2 cellular contexts compared by ENCODE assay signal in genomic region chr6:137915778-137916177, GRCh38.
A peak's percentile ranks its signal among the peaks of the same experiment; 100 is the strongest.
TF ChIP-seq lines count a peak whose summit lies in the region.

No MANE protein-coding gene starts in this region.

TF ChIP-seq in K562, 482 proteins besides CTCF, POLR2A, EP300 and RAD21 (continues in another document):
- TF ChIP-seq SMAD4 (CRISPR knock-in tag; conservative IDR thresholded peaks at IDR 0.05) (0 out of 2 replicates have a peak, but pooled peaks have one; percentile 24), MTF1 (CRISPR knock-in tag; IDR thresholded peaks at IDR 0.05; ENCODE audit: borderline replicate concordance) (no peak), CXXC5 (CRISPR knock-in tag; IDR thresholded peaks at IDR 0.05) (peak; percentile 41; the same call in 1 of the 2 replicates), ILK (tag; IDR thresholded peaks at IDR 0.05; ENCODE audit: borderline replicate concordance, low read depth) (no peak), NR2C1 (IDR thresholded peaks at IDR 0.05) (no peak), NR2C1 (tag; IDR thresholded peaks at IDR 0.05) (0 out of 2 replicates have a peak, but pooled peaks have one; percentile 10), KAT7 (CRISPR knock-in tag; IDR thresholded peaks at IDR 0.05; ENCODE audit: borderline replicate concordance) (no peak), SMAD1 (IDR thresholded peaks at IDR 0.05; ENCODE audit: low read depth, low read length, partially characterized antibody) (no peak), ZNF175 (CRISPR knock-in tag; IDR thresholded peaks at IDR 0.05; ENCODE audit: low read depth) (peak; percentile 83; the same call in 1 of the 2 replicates), TCFL5 (CRISPR knock-in tag; conservative IDR thresholded peaks at IDR 0.05) (0 out of 2 replicates have a peak, but pooled peaks have one; percentile 34), GABPA (tag; conservative IDR thresholded peaks at IDR 0.05; ENCODE audit: low read depth) (0 out of 2 replicates have a peak, but pooled peaks have one; percentile 0)
- TF ChIP-seq, protein P1, sequence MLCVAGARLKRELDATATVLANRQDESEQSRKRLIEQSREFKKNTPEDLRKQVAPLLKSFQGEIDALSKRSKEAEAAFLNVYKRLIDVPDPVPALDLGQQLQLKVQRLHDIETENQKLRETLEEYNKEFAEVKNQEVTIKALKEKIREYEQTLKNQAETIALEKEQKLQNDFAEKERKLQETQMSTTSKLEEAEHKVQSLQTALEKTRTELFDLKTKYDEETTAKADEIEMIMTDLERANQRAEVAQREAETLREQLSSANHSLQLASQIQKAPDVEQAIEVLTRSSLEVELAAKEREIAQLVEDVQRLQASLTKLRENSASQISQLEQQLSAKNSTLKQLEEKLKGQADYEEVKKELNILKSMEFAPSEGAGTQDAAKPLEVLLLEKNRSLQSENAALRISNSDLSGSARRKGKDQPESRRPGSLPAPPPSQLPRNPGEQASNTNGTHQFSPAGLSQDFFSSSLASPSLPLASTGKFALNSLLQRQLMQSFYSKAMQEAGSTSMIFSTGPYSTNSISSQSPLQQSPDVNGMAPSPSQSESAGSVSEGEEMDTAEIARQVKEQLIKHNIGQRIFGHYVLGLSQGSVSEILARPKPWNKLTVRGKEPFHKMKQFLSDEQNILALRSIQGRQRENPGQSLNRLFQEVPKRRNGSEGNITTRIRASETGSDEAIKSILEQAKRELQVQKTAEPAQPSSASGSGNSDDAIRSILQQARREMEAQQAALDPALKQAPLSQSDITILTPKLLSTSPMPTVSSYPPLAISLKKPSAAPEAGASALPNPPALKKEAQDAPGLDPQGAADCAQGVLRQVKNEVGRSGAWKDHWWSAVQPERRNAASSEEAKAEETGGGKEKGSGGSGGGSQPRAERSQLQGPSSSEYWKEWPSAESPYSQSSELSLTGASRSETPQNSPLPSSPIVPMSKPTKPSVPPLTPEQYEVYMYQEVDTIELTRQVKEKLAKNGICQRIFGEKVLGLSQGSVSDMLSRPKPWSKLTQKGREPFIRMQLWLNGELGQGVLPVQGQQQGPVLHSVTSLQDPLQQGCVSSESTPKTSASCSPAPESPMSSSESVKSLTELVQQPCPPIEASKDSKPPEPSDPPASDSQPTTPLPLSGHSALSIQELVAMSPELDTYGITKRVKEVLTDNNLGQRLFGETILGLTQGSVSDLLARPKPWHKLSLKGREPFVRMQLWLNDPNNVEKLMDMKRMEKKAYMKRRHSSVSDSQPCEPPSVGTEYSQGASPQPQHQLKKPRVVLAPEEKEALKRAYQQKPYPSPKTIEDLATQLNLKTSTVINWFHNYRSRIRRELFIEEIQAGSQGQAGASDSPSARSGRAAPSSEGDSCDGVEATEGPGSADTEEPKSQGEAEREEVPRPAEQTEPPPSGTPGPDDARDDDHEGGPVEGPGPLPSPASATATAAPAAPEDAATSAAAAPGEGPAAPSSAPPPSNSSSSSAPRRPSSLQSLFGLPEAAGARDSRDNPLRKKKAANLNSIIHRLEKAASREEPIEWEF (CRISPR knock-in tag; IDR thresholded peaks at IDR 0.05): no peak
- TF ChIP-seq, protein P2, sequence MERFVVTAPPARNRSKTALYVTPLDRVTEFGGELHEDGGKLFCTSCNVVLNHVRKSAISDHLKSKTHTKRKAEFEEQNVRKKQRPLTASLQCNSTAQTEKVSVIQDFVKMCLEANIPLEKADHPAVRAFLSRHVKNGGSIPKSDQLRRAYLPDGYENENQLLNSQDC (CRISPR knock-in tag; IDR thresholded peaks at IDR 0.05): no peak
- TF ChIP-seq, protein P3, sequence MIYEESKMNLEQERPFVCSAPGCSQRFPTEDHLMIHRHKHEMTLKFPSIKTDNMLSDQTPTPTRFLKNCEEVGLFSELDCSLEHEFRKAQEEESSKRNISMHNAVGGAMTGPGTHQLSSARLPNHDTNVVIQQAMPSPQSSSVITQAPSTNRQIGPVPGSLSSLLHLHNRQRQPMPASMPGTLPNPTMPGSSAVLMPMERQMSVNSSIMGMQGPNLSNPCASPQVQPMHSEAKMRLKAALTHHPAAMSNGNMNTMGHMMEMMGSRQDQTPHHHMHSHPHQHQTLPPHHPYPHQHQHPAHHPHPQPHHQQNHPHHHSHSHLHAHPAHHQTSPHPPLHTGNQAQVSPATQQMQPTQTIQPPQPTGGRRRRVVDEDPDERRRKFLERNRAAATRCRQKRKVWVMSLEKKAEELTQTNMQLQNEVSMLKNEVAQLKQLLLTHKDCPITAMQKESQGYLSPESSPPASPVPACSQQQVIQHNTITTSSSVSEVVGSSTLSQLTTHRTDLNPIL (CRISPR knock-in tag; IDR thresholded peaks at IDR 0.05): peak; percentile 1; the same call in 1 of the 2 replicates
- TF ChIP-seq, protein P4, sequence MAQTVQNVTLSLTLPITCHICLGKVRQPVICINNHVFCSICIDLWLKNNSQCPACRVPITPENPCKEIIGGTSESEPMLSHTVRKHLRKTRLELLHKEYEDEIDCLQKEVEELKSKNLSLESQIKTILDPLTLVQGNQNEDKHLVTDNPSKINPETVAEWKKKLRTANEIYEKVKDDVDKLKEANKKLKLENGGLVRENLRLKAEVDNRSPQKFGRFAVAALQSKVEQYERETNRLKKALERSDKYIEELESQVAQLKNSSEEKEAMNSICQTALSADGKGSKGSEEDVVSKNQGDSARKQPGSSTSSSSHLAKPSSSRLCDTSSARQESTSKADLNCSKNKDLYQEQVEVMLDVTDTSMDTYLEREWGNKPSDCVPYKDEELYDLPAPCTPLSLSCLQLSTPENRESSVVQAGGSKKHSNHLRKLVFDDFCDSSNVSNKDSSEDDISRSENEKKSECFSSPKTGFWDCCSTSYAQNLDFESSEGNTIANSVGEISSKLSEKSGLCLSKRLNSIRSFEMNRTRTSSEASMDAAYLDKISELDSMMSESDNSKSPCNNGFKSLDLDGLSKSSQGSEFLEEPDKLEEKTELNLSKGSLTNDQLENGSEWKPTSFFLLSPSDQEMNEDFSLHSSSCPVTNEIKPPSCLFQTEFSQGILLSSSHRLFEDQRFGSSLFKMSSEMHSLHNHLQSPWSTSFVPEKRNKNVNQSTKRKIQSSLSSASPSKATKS (CRISPR knock-in tag; IDR thresholded peaks at IDR 0.05): no peak

TF ChIP-seq in HEK293T, 16 proteins besides CTCF, POLR2A, EP300 and RAD21:
- TF ChIP-seq SUZ12 (IDR thresholded peaks at IDR 0.05) (no peak), ZNF384 (IDR thresholded peaks at IDR 0.05) (no peak), LEF1 (IDR thresholded peaks at IDR 0.05; ENCODE audit: borderline replicate concordance) (no peak), NFRKB (IDR thresholded peaks at IDR 0.05) (no peak), BHLHE40 (IDR thresholded peaks at IDR 0.05; ENCODE audit: borderline replicate concordance) (no peak)
TF ChIP-seq in HEK293T: peak in this region for 0.
